In genomic region chr19:48746738-48747575, GRCh38 we compare ENCODE assay signal across 8 cellular contexts. TPM values are rescaled to one million over a fixed set of nuclear protein-coding genes. Genes with fewer than 3 reads are reported as not detected.
A peak's percentile ranks its signal among the peaks of the same experiment; 100 is the strongest.
DNase-seq lines count a peak whose midpoint lies in the region; ATAC-seq and TF ChIP-seq lines count a peak whose summit lies in the region.

Gene IZUMO1 (minus strand): TSS chr19:48746909. CDS start chr19:48745859, 1,050 bp downstream.

- intact Hi-C loops in sciatic nerve (cut with DNase I): no loop called here

- TF ChIP-seq CTCF in cardiac fibroblast (IDR thresholded peaks at IDR 0.05; ENCODE audit: low read depth, low read length): no peak

- no peaks in the 10 kb centered on the region for H3K9me3 ChIP-seq in iPS-18c (ENCODE audit: control insufficient read depth, insufficient read depth, low read length)

- ATAC-seq in sciatic nerve: peak; percentile 88

- peak within 1 kb of the TSS; percentile 56 to 66 for H3K4me3 ChIP-seq in cardiac fibroblast (replicated peaks in 1 of 2; ENCODE audit: low read depth in 2 of 2, low read length in 2 of 2)
- H3K4me3 ChIP-seq in iPS-18c (ENCODE audit: insufficient read depth, low read depth, low read length): peak within 1 kb of the TSS; percentile 73

- DNase-seq in activated CD8-positive, alpha-beta memory T cell treated with anti-CD3 and anti-CD28 coated beads for 24 hours: peak; percentile 71
- no peak for DNase-seq in activated CD8-positive, alpha-beta memory T cell treated with anti-CD3 and anti-CD28 coated beads, Interleukin-2, amount 50 U/mL, for 4 hours
- DNase-seq in T-helper 1 cell (peak in 4 of 5 donors; percentile 32 to 74 (median 36)), cardiac fibroblast (ENCODE audit: low read depth in 2 of 2) (peak; percentile 93 to 95), sciatic nerve (ENCODE audit: low spot score) (peak; percentile 83), ureter (ENCODE audit: low spot score) (no peak), NCI-H2029 treated with DMSO at 0.1 percent for 48 hours (lab: John Stamatoyannopoulos, UW) (no peak)

RNA-seq across cellular contexts. Expression of gene IZUMO1, which starts in this region (rescaled TPM):
- 0.27 TPM for total RNA-seq in sciatic nerve
- total RNA-seq in ureter: 0.91 TPM

Comparison
In these comparisons a context has a peak if more than half of its experiments do, and no peak if none do; other contexts are left out.
1. DNase-seq: peak in activated CD8-positive, alpha-beta memory T cell treated with anti-CD3 and anti-CD28 coated beads for 24 hours (single experiment), T-helper 1 cell (4 of 5) and cardiac fibroblast (2 of 2); none in activated CD8-positive, alpha-beta memory T cell treated with anti-CD3 and anti-CD28 coated beads, Interleukin-2, amount 50 U/mL, for 4 hours (single experiment), ureter (single experiment) and NCI-H2029 treated with DMSO at 0.1 percent for 48 hours (single experiment).
2. Peak in DNase-seq and ATAC-seq in sciatic nerve; RNA of the gene not detected or under 1 TPM.